Comparison of ENCODE assay signal across 8 cellular contexts in genomic region chr18:54269924-54270844, GRCh38. TPM values are rescaled to one million over a fixed set of nuclear protein-coding genes. Genes with fewer than 3 reads are reported as not detected.
A peak's percentile ranks its signal among the peaks of the same experiment; 100 is the strongest.
DNase-seq lines count a peak whose midpoint lies in the region; ATAC-seq, FAIRE-seq and TF ChIP-seq lines count a peak whose summit lies in the region.

No MANE protein-coding gene starts in this region.

- peak overlapping the region; percentile 72 for H3K4me3 ChIP-seq in Jurkat, Clone E6-1 (ENCODE audit: low read length)
- H3K4me3 ChIP-seq in SU-DHL-6 (ENCODE audit: insufficient read depth, low read length, poor library complexity, severe bottlenecking), result peak overlapping the region; percentile 55
- peak overlapping the region; percentile 27 to 78 for H3K4me3 ChIP-seq in body of pancreas

- H3K4me2 ChIP-seq in SU-DHL-6 (ENCODE audit: low read depth, low read length, poor library complexity, severe bottlenecking), result peak overlapping the region; percentile 62

- no peaks in the 10 kb centered on the region for H3K9me3 ChIP-seq in SU-DHL-6 (ENCODE audit: insufficient read depth, low read length)
- no peaks in the 10 kb centered on the region for H3K9me3 ChIP-seq in body of pancreas

- peak; percentile 31 for DNase-seq in Jurkat, Clone E6-1 (ENCODE audit: low read depth, low spot score)
- DNase-seq in body of pancreas (peak; percentile 47 to 63 (median 52)), iPS-NIHi7 (ENCODE audit: extremely low spot score) (peak; percentile 61), T1000 (lab: John Stamatoyannopoulos, UW) (no peak)
- peak; percentile 41 for DNase-seq in stimulated activated CD4-positive, alpha-beta T cell treated with anti-CD3 and anti-CD28 coated beads, Interleukin-12 subunit alpha, Interleukin-12 subunit beta, amount 100 ng/mL, for 4 hours

- peak overlapping the region; percentile 72 for H2AFZ ChIP-seq in SU-DHL-6 (ENCODE audit: low read depth, low read length, severe bottlenecking)

- H3F3A ChIP-seq in SU-DHL-6 (ENCODE audit: insufficient read depth), result peaks cover 41% of the 10 kb centered on the region

- H3K27ac ChIP-seq in SU-DHL-6 (ENCODE audit: low read depth, low read length) (peak overlapping the region; percentile 65), body of pancreas (peak overlapping the region; percentile 68 to 91 (median 88))

- no peaks in the 10 kb centered on the region for H3K27me3 ChIP-seq in SU-DHL-6 (ENCODE audit: low read length)
- no peaks in the 10 kb centered on the region for H3K27me3 ChIP-seq in body of pancreas

- H3K36me3 ChIP-seq in SU-DHL-6 (ENCODE audit: low read length), result no peaks in the 10 kb centered on the region
- H3K36me3 ChIP-seq in body of pancreas (replicated peaks in 1 of 2; ENCODE audit: insufficient read depth in 1 of 2, low read depth in 2 of 2), result no peaks in the 10 kb centered on the region

- WGBS in body of pancreas, 2 donors, result 6 to 8% methylated on average over 20 to 25 of the region's 25 CpGs

- peak; percentile 90 for FAIRE-seq in G401.6 (lab: Jason Lieb, UNC)

- H3K9me2 ChIP-seq in SU-DHL-6 (replicated peaks; ENCODE audit: insufficient read depth, low read length), result no peaks in the 10 kb centered on the region

- peaks cover 14% of the 10 kb centered on the region for H3K4me1 ChIP-seq in body of pancreas

- no peak for TF ChIP-seq POLR2A in body of pancreas (IDR thresholded peaks at IDR 0.05)

- no peaks in the 10 kb centered on the region for H4K20me1 ChIP-seq in SU-DHL-6 (ENCODE audit: low read depth, low read length)

- H3K79me2 ChIP-seq in SU-DHL-6 (ENCODE audit: insufficient read depth, low read length), result no peaks in the 10 kb centered on the region

- intact Hi-C loops in body of pancreas (cut with DNase I), result no loop called here

- TF ChIP-seq CTCF in SU-DHL-6 (IDR thresholded peaks at IDR 0.05; ENCODE audit: insufficient read depth, low read length, poor library complexity, severe bottlenecking), result peak; percentile 83
- peak; percentile 27 to 72 (median 66) for TF ChIP-seq CTCF in body of pancreas (IDR thresholded peaks at IDR 0.05)

- H3K9ac ChIP-seq in SU-DHL-6 (ENCODE audit: low read length), result peak overlapping the region; percentile 67

- ATAC-seq in GM21737 (IDR thresholded peaks at IDR 0.05; ENCODE audit: unreplicated experiment) (peak; percentile 48), body of pancreas (peak; percentile 40)

RNA-seq across cellular contexts. Expression of gene POLI, which starts 0.9 kb away (rescaled TPM):
- 12.3 TPM for polyA plus RNA-seq in Jurkat, Clone E6-1 (2012; ENCODE audit: insufficient read depth, insufficient read length)
- total RNA-seq in body of pancreas, result 10 to 100 TPM; 30.7 to 34.2 TPM

RNA-seq across cellular contexts. Expression of gene MBD2, which starts 45.7 kb away (rescaled TPM):
- polyA plus RNA-seq in Jurkat, Clone E6-1 (2012; ENCODE audit: insufficient read depth, insufficient read length), result 154 TPM
- total RNA-seq in body of pancreas, result 10 to 100 TPM; 26.4 to 29.1 TPM
